Comparison of ENCODE assay signal across 15 cellular contexts in genomic region chr1:38680801-38681510, GRCh38.
A peak's percentile ranks its signal among the peaks of the same experiment; 100 is the strongest.
DNase-seq lines count a peak whose midpoint lies in the region; ATAC-seq, FAIRE-seq and TF ChIP-seq lines count a peak whose summit lies in the region.
"Had no signal": no experiment of that assay in that cellular context is flagged by ENCODE, and none has a peak within 500 bp of the region (broad histone marks: within the 10 kb centered on the region; RNA-seq: fewer than 3 reads in every experiment).

No MANE protein-coding gene starts in this region.

- no peak overlapping the region for H2BK5ac ChIP-seq in mesendoderm (ENCODE audit: low read length)

- H2BK120ac ChIP-seq in mesendoderm (ENCODE audit: low read depth, low read length), result no peak overlapping the region

- POLR2A ChIA-PET in activated CD4-positive, alpha-beta memory T cell treated with anti-CD3 and anti-CD28 coated beads for 36 hours (lab: Charles Lee), result no interaction called here

- H3K18ac ChIP-seq in mesendoderm (ENCODE audit: low read length), result no peak overlapping the region

- H3K23ac ChIP-seq in mesendoderm (ENCODE audit: low read length), result no peak overlapping the region

- intact Hi-C loops in activated CD4-positive, alpha-beta memory T cell treated with anti-CD3 and anti-CD28 coated beads for 36 hours (cut with micrococcal nuclease), result no loop called here

- peaks cover 2% of the 10 kb centered on the region for H3K27me3 Mint-ChIP-seq in endothelial cell (ENCODE audit: unreplicated experiment)
- peaks cover 4% of the 10 kb centered on the region for H3K27me3 Mint-ChIP-seq in activated CD4-positive, alpha-beta memory T cell treated with anti-CD3 and anti-CD28 coated beads for 36 hours

- H3K4ac ChIP-seq in mesendoderm (ENCODE audit: low read depth, low read length), result no peak overlapping the region

- no CpG with 5 or more reads among the region's 5 CpGs for WGBS in mesendoderm (ENCODE audit: extremely low coverage, insufficient coverage, low lambda C conversion rate)
- whole genome bisulfite sequencing in upper lobe of left lung, 2 donors, result 35 to 39% methylated on average over 5 of the region's 5 CpGs

- no peak overlapping the region for H3K4me3 Mint-ChIP-seq in endothelial cell (ENCODE audit: unreplicated experiment)
- no peak overlapping the region for H3K4me3 Mint-ChIP-seq in activated CD4-positive, alpha-beta memory T cell treated with anti-CD3 and anti-CD28 coated beads for 36 hours
- H3K4me3 Mint-ChIP-seq: activated naive CD8-positive, alpha-beta T cell treated with anti-CD3 and anti-CD28 coated beads, Interleukin-2, amount 10 ng/mL, durations not matched to agents 7 days and 5 days; T-helper 1 cell treated with Interleukin-12 subunit alpha and Interleukin-12 subunit beta and Interleukin-4 antibody, amounts not matched to agents 30 μg/mL and 1 μg/mL, for 36 hours had no signal

- H3K27me3 ChIP-seq in mesendoderm (ENCODE audit: insufficient read depth, low read length, poor library complexity), result no peaks in the 10 kb centered on the region
- no peaks in the 10 kb centered on the region for H3K27me3 ChIP-seq in upper lobe of left lung

- no peak for TF ChIP-seq POLR2A in upper lobe of left lung (IDR thresholded peaks at IDR 0.05)

- CTCF ChIA-PET in activated CD4-positive, alpha-beta memory T cell treated with anti-CD3 and anti-CD28 coated beads for 36 hours (lab: Charles Lee), result no interaction called here

- H3K56ac ChIP-seq in mesendoderm (ENCODE audit: low read length), result no peak overlapping the region

- no peaks in the 10 kb centered on the region for H3K79me1 ChIP-seq in mesendoderm (ENCODE audit: low read length)

- no peak overlapping the region for H3K9ac ChIP-seq in mesendoderm (ENCODE audit: low read length)

- no peak overlapping the region for H2AK5ac ChIP-seq in mesendoderm (ENCODE audit: low read length)

- H3K9me3 Mint-ChIP-seq in endothelial cell (ENCODE audit: unreplicated experiment), result no peaks in the 10 kb centered on the region
- H3K9me3 Mint-ChIP-seq in activated CD4-positive, alpha-beta memory T cell treated with anti-CD3 and anti-CD28 coated beads for 36 hours, result no peaks in the 10 kb centered on the region
- H3K9me3 Mint-ChIP-seq: activated naive CD8-positive, alpha-beta T cell treated with anti-CD3 and anti-CD28 coated beads, Interleukin-2, amount 10 ng/mL, durations not matched to agents 7 days and 5 days; T-helper 1 cell treated with Interleukin-12 subunit alpha and Interleukin-12 subunit beta and Interleukin-4 antibody, amounts not matched to agents 30 μg/mL and 1 μg/mL, for 36 hours had no signal

- H3K36me3 ChIP-seq in mesendoderm (ENCODE audit: control insufficient read depth, insufficient read depth, low read length) (no peaks in the 10 kb centered on the region), upper lobe of left lung (no peaks in the 10 kb centered on the region)
- H3K36me3 ChIP-seq: thoracic aorta had no signal

- TF ChIP-seq CTCF in endothelial cell (IDR thresholded peaks at IDR 0.05; ENCODE audit: unreplicated experiment), result no peak
- TF ChIP-seq CTCF in upper lobe of left lung (IDR thresholded peaks at IDR 0.05), result no peak

- no peak overlapping the region for H3K27ac Mint-ChIP-seq in endothelial cell (ENCODE audit: unreplicated experiment)
- H3K27ac Mint-ChIP-seq in activated CD4-positive, alpha-beta memory T cell treated with anti-CD3 and anti-CD28 coated beads for 36 hours, result no peak overlapping the region
- H3K27ac Mint-ChIP-seq: activated naive CD8-positive, alpha-beta T cell treated with anti-CD3 and anti-CD28 coated beads, Interleukin-2, amount 10 ng/mL, durations not matched to agents 7 days and 5 days; T-helper 1 cell treated with Interleukin-12 subunit alpha and Interleukin-12 subunit beta and Interleukin-4 antibody, amounts not matched to agents 30 μg/mL and 1 μg/mL, for 36 hours had no signal

- no peak overlapping the region for H2BK15ac ChIP-seq in mesendoderm (replicated peaks; ENCODE audit: low read depth)

- TF ChIP-seq EP300 in upper lobe of left lung (IDR thresholded peaks at IDR 0.05), result no peak

- H3K36me3 Mint-ChIP-seq in endothelial cell (ENCODE audit: low read depth, unreplicated experiment), result no peaks in the 10 kb centered on the region
- no peaks in the 10 kb centered on the region for H3K36me3 Mint-ChIP-seq in activated CD4-positive, alpha-beta memory T cell treated with anti-CD3 and anti-CD28 coated beads for 36 hours
- H3K36me3 Mint-ChIP-seq: activated naive CD8-positive, alpha-beta T cell treated with anti-CD3 and anti-CD28 coated beads, Interleukin-2, amount 10 ng/mL, durations not matched to agents 7 days and 5 days had no signal

- no peak overlapping the region for H4K8ac ChIP-seq in mesendoderm (ENCODE audit: low read depth, low read length)

- no peaks in the 10 kb centered on the region for H3K79me2 ChIP-seq in mesendoderm (ENCODE audit: control insufficient read depth, insufficient read depth, low read length)

- DNase-seq in EH (ENCODE audit: low read depth) (peak; percentile 3), OCI-M1 (lab: John Stamatoyannopoulos, UW) (peak; percentile 2), endothelial cell (ENCODE audit: low spot score) (peak; percentile 55), mesendoderm (peak; percentile 48), HTR-8/SVneo (ENCODE audit: insufficient read length, low spot score) (no peak), germinal center (ENCODE audit: low spot score) (no peak), upper lobe of left lung (no peak)
- DNase-seq in activated CD4-positive, alpha-beta memory T cell treated with anti-CD3 and anti-CD28 coated beads for 36 hours, result no peak
- DNase-seq: activated CD4-positive, CD25-positive, alpha-beta regulatory T cell treated with anti-CD3 and anti-CD28 coated beads, Interleukin-2, amount 50 U/mL, for 72 hours; activated naive CD8-positive, alpha-beta T cell treated with anti-CD3 and anti-CD28 coated beads, Interleukin-2, amount 10 ng/mL, durations not matched to agents 7 days and 5 days; NCI-H1417; NCI-H510A treated with DMSO at 0.1 percent for 48 hours; PC-9 had no signal

- peaks cover 7% of the 10 kb centered on the region for H3K4me1 Mint-ChIP-seq in endothelial cell (ENCODE audit: unreplicated experiment)
- no peaks in the 10 kb centered on the region for H3K4me1 Mint-ChIP-seq in activated CD4-positive, alpha-beta memory T cell treated with anti-CD3 and anti-CD28 coated beads for 36 hours (ENCODE audit: low read depth)
- H3K4me1 Mint-ChIP-seq: activated naive CD8-positive, alpha-beta T cell treated with anti-CD3 and anti-CD28 coated beads, Interleukin-2, amount 10 ng/mL, durations not matched to agents 7 days and 5 days had no signal

- no peak overlapping the region for H3K4me2 ChIP-seq in mesendoderm (ENCODE audit: low read length)
- H3K4me2 ChIP-seq: PC-9 had no signal

- H3K4me3 ChIP-seq in mesendoderm (ENCODE audit: low read length) (no peak overlapping the region), upper lobe of left lung (no peak overlapping the region)
- H3K4me3 ChIP-seq: PC-9, thoracic aorta had no signal

- no peak overlapping the region for H4K5ac ChIP-seq in mesendoderm (ENCODE audit: low read length)

- no peak for FAIRE-seq in HTR-8/SVneo (lab: Jason Lieb, UNC)

- H3K27ac ChIP-seq in mesendoderm (ENCODE audit: low read depth, low read length) (no peak overlapping the region), upper lobe of left lung (no peak overlapping the region)
- H3K27ac ChIP-seq: PC-9, thoracic aorta had no signal

- H3K4me1 ChIP-seq in mesendoderm (ENCODE audit: control insufficient read depth, low read depth, low read length), result no peaks in the 10 kb centered on the region
- H3K4me1 ChIP-seq in upper lobe of left lung, result no peaks in the 10 kb centered on the region

- no peaks in the 10 kb centered on the region for H3K9me3 ChIP-seq in upper lobe of left lung
- H3K9me3 ChIP-seq: thoracic aorta had no signal

- no peak for ATAC-seq in upper lobe of left lung (ENCODE audit: low FRiP score in 2 of 2)

Comparison
In these comparisons a context has a peak if more than half of its experiments do, and no peak if none do; other contexts are left out.
1. DNase-seq: peak in EH (single experiment), OCI-M1 (single experiment), endothelial cell (single experiment) and mesendoderm (single experiment); none in activated CD4-positive, alpha-beta memory T cell treated with anti-CD3 and anti-CD28 coated beads for 36 hours (single experiment), HTR-8/SVneo (single experiment), germinal center (single experiment) and upper lobe of left lung (0 of 2).